21 cellular contexts compared by ENCODE assay signal in the genomic region with DNA sequence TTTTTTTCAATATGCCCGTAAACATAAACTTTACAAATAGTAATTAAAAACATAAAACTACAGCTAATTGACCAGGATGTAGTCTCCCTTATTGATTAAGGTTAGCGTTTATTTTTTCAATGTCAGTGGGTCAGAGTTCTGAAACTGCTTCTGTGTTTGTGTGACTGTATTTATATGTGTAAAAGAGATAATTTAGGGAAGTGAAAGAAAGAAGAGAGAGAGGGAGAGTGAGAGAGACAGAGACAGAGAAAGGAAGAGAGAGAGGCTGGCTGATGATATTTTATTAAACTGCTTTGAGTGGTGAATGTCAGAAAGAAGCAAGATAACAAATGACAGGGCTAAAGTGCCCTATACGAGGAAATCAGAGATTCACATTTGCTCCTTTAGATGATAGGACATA.
"Had no signal": no experiment of that assay in that cellular context is flagged by ENCODE, and none has a peak within 500 bp of the region (broad histone marks: within the 10 kb centered on the region; RNA-seq: fewer than 3 reads in every experiment).

No MANE protein-coding gene starts in this region.

- H3K4me1 ChIP-seq: foreskin keratinocyte, suprapubic skin, thyroid gland had no signal

- FAIRE-seq: endothelial cell of umbilical vein, kidney, urothelium cell line had no signal

- H3K9me3 ChIP-seq: mucosa of descending colon, neutrophil, suprapubic skin, thyroid gland had no signal

- DNase-seq: effector CD4-positive, alpha-beta T cell; endodermal cell; erythroblast; foreskin keratinocyte; kidney; left cardiac atrium; left ventricle myocardium superior; mesendoderm; mucosa of descending colon; naive thymus-derived CD8-positive, alpha-beta T cell; posterior cingulate gyrus; stimulated activated CD4-positive, alpha-beta T cell treated with anti-CD3 and anti-CD28 coated beads, Interleukin-4, amount 100 ng/mL, for 1 hour; stimulated activated CD8-positive, alpha-beta memory T cell treated with anti-CD3 and anti-CD28 coated beads, Interleukin-4, amount 100 ng/mL, for 48 hours; stimulated activated naive CD8-positive, alpha-beta T cell treated with anti-CD3 and anti-CD28 coated beads, Interleukin-15, Interleukin-2, amounts not matched to agents 100 U/mL and 50 U/mL, for 24 hours; thyroid gland had no signal

- H3K27me3 ChIP-seq: foreskin keratinocyte, neutrophil, suprapubic skin, thyroid gland had no signal

- H3K36me3 ChIP-seq: neutrophil, suprapubic skin, thyroid gland had no signal

- H3K27ac ChIP-seq: coronary artery, foreskin keratinocyte, neutrophil, suprapubic skin, thyroid gland had no signal

- H3K4me3 ChIP-seq: coronary artery, lung, mucosa of descending colon, suprapubic skin, thyroid gland had no signal
